In the genomic region with DNA sequence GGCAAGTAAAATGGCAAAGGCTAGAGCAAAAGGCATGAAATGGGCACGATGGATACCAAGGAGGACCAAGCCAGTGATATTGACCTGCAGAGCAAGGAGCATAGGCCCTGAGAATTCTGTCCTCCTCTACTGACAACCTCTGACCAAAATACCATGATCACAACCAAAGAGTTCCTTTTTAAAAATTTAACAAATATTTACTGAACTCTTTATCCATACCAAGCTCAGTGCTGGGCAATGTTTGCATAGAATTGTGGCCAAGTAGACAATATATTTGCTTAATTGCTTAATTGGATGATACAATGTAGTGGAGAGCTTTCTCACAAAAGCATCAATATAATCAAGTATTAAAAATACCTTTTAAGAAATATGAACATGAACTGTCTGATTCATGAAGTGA, we compare ENCODE assay signal across 22 cellular contexts.
"Had no signal": no experiment of that assay in that cellular context is flagged by ENCODE, and none has a peak within 500 bp of the region (broad histone marks: within the 10 kb centered on the region; RNA-seq: fewer than 3 reads in every experiment).

No MANE protein-coding gene starts in this region.

- H3K27ac ChIP-seq: KMS-11, RWPE1, SJCRH30 had no signal

- H3K4me2 ChIP-seq: KMS-11 had no signal

- H3K36me3 ChIP-seq: SJCRH30 had no signal

- DNase-seq: Kasumi-1; MV-4-11; NCI-H1048; NCI-H1105; NCI-H1417; NCI-H146; NCI-H1694 treated with DMSO at 0.1 percent for 48 hours; NCI-H1930; NCI-H2081; NCI-H2107; NCI-H2227 treated with DMSO at 0.1 percent for 48 hours; NCI-H524; NCI-H526 treated with DMSO at 0.1 percent for 48 hours; NK-92 treated with Interleukin-12 subunit alpha and Interleukin-12 subunit beta, amount 100 ng/mL, for 24 hours; PC-3; SHP77; SJCRH30 had no signal

- H3K27me3 ChIP-seq: SJCRH30 had no signal

- ATAC-seq: K562, Panc1, PC-3, SK-N-SH treated with all-trans-retinoic acid at 6 μM for 48 hours had no signal

- H3K9ac ChIP-seq: KMS-11 had no signal

- H3K9me3 ChIP-seq: SJCRH30 had no signal

- H3K4me3 ChIP-seq: K562, SJCRH30 had no signal
